Comparison of ENCODE assay signal across 7 cellular contexts in the genomic region with DNA sequence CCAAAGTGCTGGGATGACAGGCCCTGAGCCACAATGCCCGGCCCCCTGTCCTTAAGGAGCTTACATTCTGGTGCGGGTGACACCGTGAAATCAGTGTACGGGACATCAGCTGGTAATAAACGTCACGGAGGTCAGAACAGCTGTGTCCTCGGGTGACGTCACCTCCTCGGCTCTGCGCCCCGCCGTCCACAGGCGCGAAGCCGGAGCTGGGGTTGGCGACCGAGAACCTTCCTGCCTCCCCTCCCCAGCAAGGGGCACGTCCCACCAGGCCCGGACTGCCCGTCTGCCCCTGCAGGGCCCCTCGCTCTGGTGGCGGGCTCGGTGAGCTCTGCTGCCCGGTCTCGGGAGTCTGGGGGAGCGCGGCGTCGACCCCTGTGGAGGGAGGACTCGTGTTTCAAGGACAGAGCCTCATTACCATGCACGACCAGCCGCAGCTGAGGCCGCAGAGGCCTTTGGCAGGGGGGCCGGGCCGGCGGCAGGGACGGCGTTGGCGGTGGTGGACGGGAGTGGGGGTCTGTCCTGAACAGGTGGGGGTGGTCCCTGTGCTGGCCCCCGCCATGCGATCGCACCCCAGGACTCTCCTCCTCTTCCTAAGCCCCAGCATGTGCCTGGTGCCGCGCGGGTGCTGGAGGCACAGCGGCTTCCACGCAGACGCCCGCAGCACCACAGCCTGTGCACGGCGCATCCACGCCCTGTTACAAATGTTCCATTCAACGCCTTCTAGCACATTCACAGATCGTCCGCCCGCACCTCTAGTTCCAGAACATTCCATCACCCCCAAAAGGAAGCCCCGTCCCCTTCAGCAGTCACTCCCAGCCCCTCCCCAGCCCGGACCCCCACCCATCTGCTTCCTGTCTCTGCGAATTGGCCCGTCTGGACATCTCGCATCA. TPM values are rescaled to one million over a fixed set of nuclear protein-coding genes. Genes with fewer than 3 reads are reported as not detected.
DNase-seq lines count a peak whose midpoint lies in the region; ATAC-seq, FAIRE-seq and TF ChIP-seq lines count a peak whose summit lies in the region.
"Had no signal": no experiment of that assay in that cellular context is flagged by ENCODE, and none has a peak within 500 bp of the region (broad histone marks: within the 10 kb centered on the region; RNA-seq: fewer than 3 reads in every experiment).

No MANE protein-coding gene starts in this region.

- peak in 3 of 4 donors; percentile 56 to 71 (median 57) for ATAC-seq in pancreas
- ATAC-seq in GM19397 (IDR thresholded peaks at IDR 0.05; ENCODE audit: unreplicated experiment), result no peak
- ATAC-seq in GM21717 (IDR thresholded peaks at IDR 0.05; ENCODE audit: unreplicated experiment), result no peak
- no peak for ATAC-seq in HG02885 (IDR thresholded peaks at IDR 0.05; ENCODE audit: poor library complexity, unreplicated experiment)

- intact Hi-C loops in pancreas (cut with DNase I), result no loop called here

- no peak for TF ChIP-seq CTCF in pancreas (IDR thresholded peaks at IDR 0.05)

- no peaks in the 10 kb centered on the region for H3K9me3 ChIP-seq in pancreas

- WGBS in pancreas, 2 donors, result 22 to 25% methylated on average over 50 to 62 of the region's 62 CpGs

- FAIRE-seq in pancreas (lab: Jason Lieb, UNC), result no peak

- H3K27ac ChIP-seq in pancreas, result no peak overlapping the region
- H3K27ac ChIP-seq: KMS-11 had no signal

- H3K36me3 ChIP-seq in pancreas, result no peaks in the 10 kb centered on the region

- DNase-seq in NCI-H69 (lab: John Stamatoyannopoulos, UW) (peak; percentile 44), fibroblast of peridontal ligament (ENCODE audit: extremely low read depth) (peak; percentile 31), pancreas (peak in 1 of 6 donors; percentile 38)

- no peaks in the 10 kb centered on the region for H3K4me1 ChIP-seq in pancreas

- no peak overlapping the region for H3K4me3 ChIP-seq in pancreas

- H3K27me3 ChIP-seq in pancreas, result no peaks in the 10 kb centered on the region

RNA-seq across cellular contexts. Expression of a gene that starts 5.4 kb away (rescaled TPM):
- total RNA-seq in pancreas, result 1 to 10 TPM in 1 of 6 donors, under 1 TPM in 1, not detected in 4; 0.16 to 1.5 TPM
- polyA plus RNA-seq in pancreas, result under 1 TPM in 1 of 2 donors, not detected in 1; 0.05 TPM

RNA-seq across cellular contexts. Expression of a gene that starts 20.6 kb away (rescaled TPM):
- total RNA-seq in pancreas, result under 1 TPM in 4 of 6 donors, not detected in 2; 0.13 to 0.81 (median 0.35) TPM
- under 1 TPM; 0.04 to 0.07 TPM for polyA plus RNA-seq in pancreas

RNA-seq across cellular contexts. Expression of a gene that starts 25.8 kb away (rescaled TPM):
- 10 to 100 TPM; 18.3 to 36.4 (median 26.4) TPM for total RNA-seq in pancreas
- 100 to 1,000 TPM; 147 to 170 TPM for polyA plus RNA-seq in pancreas

RNA-seq across cellular contexts. Expression of a gene that starts 25.9 kb away (rescaled TPM):
- total RNA-seq in pancreas, result 10 to 100 TPM; 36.4 to 61.2 (median 50.6) TPM
- 100 to 1,000 TPM; 133 to 226 TPM for polyA plus RNA-seq in pancreas

RNA-seq across cellular contexts. Expression of a gene that starts 46.3 kb away (rescaled TPM):
- 1 to 10 TPM in 1 of 6 donors, under 1 TPM in 3, not detected in 2; 0.29 to 1.1 (median 0.80) TPM for total RNA-seq in pancreas
- 1 to 10 TPM; 3.2 to 4.0 TPM for polyA plus RNA-seq in pancreas

Comparison
In these comparisons a context has a peak if more than half of its experiments do, and no peak if none do; other contexts are left out.
1. ATAC-seq: peak in pancreas (3 of 4); none in GM19397 (single experiment), GM21717 (single experiment) and HG02885 (single experiment).